ENCODE assay signal across 1 cellular context in genomic region chr2:30165050-30165520, GRCh38.
TF ChIP-seq lines count a peak whose summit lies in the region.

No MANE protein-coding gene starts in this region.

TF ChIP-seq in IMR-90, 13 proteins besides CTCF, POLR2A, EP300 and RAD21:
- TF ChIP-seq USF2 (IDR thresholded peaks at IDR 0.05; ENCODE audit: low read depth, low read length): no peak
- peak; percentile 75 for TF ChIP-seq SMC3 (IDR thresholded peaks at IDR 0.05; ENCODE audit: low read depth, low read length)
- TF ChIP-seq RFX5 (IDR thresholded peaks at IDR 0.05; ENCODE audit: low read depth, low read length): 0 out of 2 replicates have a peak, but pooled peaks have one; percentile 30
- TF ChIP-seq MAZ (IDR thresholded peaks at IDR 0.05; ENCODE audit: borderline replicate concordance, low read depth, low read length): no peak
- peak; percentile 82 for TF ChIP-seq CEBPB (IDR thresholded peaks at IDR 0.05; ENCODE audit: low read depth, low read length)
- no peak for TF ChIP-seq BHLHE40 (IDR thresholded peaks at IDR 0.05; ENCODE audit: low read depth, low read length)
